In genomic region chr6:161921602-161922400, GRCh38 we compare ENCODE assay signal across 20 cellular contexts.
DNase-seq lines count a peak whose midpoint lies in the region; ATAC-seq and TF ChIP-seq lines count a peak whose summit lies in the region.
"Had no signal": no experiment of that assay in that cellular context is flagged by ENCODE, and none has a peak within 500 bp of the region (broad histone marks: within the 10 kb centered on the region; RNA-seq: fewer than 3 reads in every experiment).

No MANE protein-coding gene starts in this region.

- no peaks in the 10 kb centered on the region for H4K20me1 ChIP-seq in Loucy (ENCODE audit: insufficient read depth, low read length, poor library complexity, severe bottlenecking)

- no peak overlapping the region for H3K9ac ChIP-seq in Loucy (ENCODE audit: low read depth, low read length, poor library complexity, severe bottlenecking)

- H3K4me1 ChIP-seq in Loucy (ENCODE audit: insufficient read depth, low read length, poor library complexity, severe bottlenecking): no peaks in the 10 kb centered on the region
- H3K4me1 ChIP-seq: lower lobe of right lung, tibial artery had no signal

- ATAC-seq in HG03108 (IDR thresholded peaks at IDR 0.05; ENCODE audit: unreplicated experiment): no peak
- ATAC-seq in HG03460 (IDR thresholded peaks at IDR 0.05; ENCODE audit: unreplicated experiment): no peak
- ATAC-seq: effector memory CD8-positive, alpha-beta T cell; sciatic nerve had no signal

- in situ Hi-C loops in G401 (cut with HindIII; ENCODE audit: low sequenced_read_pairs): no loop called here

- H3K27me3 ChIP-seq in Loucy (ENCODE audit: insufficient read depth, low read length, poor library complexity, severe bottlenecking): no peaks in the 10 kb centered on the region
- H3K27me3 ChIP-seq: ovary, tibial artery had no signal

- H2AFZ ChIP-seq in Loucy (ENCODE audit: low read length): 0 out of 2 replicates have a peak overlapping the region, but pooled peaks have one; percentile 38

- no peaks in the 10 kb centered on the region for H3K36me3 ChIP-seq in Loucy (ENCODE audit: insufficient read depth, low read length)
- H3K36me3 ChIP-seq: lower lobe of right lung, ovary, tibial artery had no signal

- H3F3A ChIP-seq in Loucy (ENCODE audit: low read depth): no peaks in the 10 kb centered on the region

- H3K4me3 ChIP-seq in Loucy (ENCODE audit: low read length, poor library complexity, severe bottlenecking): no peak overlapping the region
- H3K4me3 ChIP-seq: lower lobe of right lung, ovary, SK-N-MC, tibial artery had no signal

- H3K79me2 ChIP-seq in Loucy (ENCODE audit: insufficient read depth, low read length): no peaks in the 10 kb centered on the region

- DNase-seq in G401 (ENCODE audit: low spot score) (peak; percentile 13), cerebellum (ENCODE audit: low spot score) (peak; percentile 3), midbrain (lab: John Stamatoyannopoulos, UW) (peak; percentile 12), AG08395 (ENCODE audit: low spot score) (no peak)
- DNase-seq: activated CD4-positive, alpha-beta T cell treated with anti-CD3 and anti-CD28 coated beads, Interleukin-2, amount 50 U/mL, for 48 hours; activated gamma-delta T cell treated with Interleukin-2 at 50 U/mL for 16 hours; central memory CD4-positive, alpha-beta T cell; effector memory CD8-positive, alpha-beta T cell; GF-D8; lower lobe of right lung; naive B cell; NCI-H2171; ovary; stimulated activated naive CD4-positive, alpha-beta T cell treated with Interleukin-2 at 50 U/mL for 16 hours; tibial artery had no signal

- H3K9me3 ChIP-seq in Loucy (ENCODE audit: insufficient read depth, low read depth, low read length): no peaks in the 10 kb centered on the region
- H3K9me3 ChIP-seq: lower lobe of right lung, ovary, tibial artery had no signal

- no peak overlapping the region for H3K4me2 ChIP-seq in Loucy (ENCODE audit: low read depth, low read length, poor library complexity, severe bottlenecking)

- no peaks in the 10 kb centered on the region for H3K9me2 ChIP-seq in Loucy (replicated peaks; ENCODE audit: low read depth, low read length)

- no peak for TF ChIP-seq CTCF in Loucy (conservative IDR thresholded peaks at IDR 0.05; ENCODE audit: low read length)
